In the genomic region with DNA sequence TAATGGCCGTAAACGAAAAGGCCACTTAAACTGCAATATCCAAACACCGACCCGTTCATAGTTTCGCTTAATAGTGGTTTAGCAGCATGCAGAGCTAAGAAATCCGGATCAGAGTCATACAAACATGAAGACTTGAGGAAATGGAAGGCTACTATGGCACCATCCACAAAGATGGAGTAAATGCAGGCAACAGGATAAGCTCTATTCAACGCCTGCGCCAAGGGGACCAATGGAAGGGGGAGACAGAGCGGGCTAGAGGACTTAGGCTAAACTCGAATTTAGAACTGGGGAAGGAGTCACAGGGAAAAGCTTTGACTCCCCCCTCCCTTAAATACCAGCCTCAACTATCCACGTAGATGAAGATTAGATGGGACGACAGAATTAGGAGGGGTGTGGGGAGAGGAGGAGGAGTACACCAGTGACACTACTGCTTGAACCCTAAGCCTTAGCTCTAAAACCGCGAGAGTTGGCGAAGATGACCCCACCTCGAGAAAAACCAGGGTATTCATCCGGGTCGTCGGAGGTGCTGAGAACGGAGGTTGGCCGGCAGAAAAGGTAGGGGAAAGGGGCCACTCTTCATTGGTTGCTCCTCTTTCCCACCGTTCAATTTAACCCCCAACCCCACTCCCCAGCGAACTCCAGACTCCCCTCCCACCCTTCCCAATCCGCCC, we compare ENCODE assay signal across 8 cellular contexts. TPM values are rescaled to one million over a fixed set of nuclear protein-coding genes. Genes with fewer than 3 reads are reported as not detected.
DNase-seq lines count a peak whose midpoint lies in the region; ATAC-seq and TF ChIP-seq lines count a peak whose summit lies in the region.

No MANE protein-coding gene starts in this region.

- H3K27me3 ChIP-seq in BLaER1 (peaks cover 5% of the 10 kb centered on the region; the same call in 1 of the 2 replicates), OCI-LY3 (ENCODE audit: low read depth, low read length) (no peaks in the 10 kb centered on the region), sigmoid colon (no peaks in the 10 kb centered on the region)

- CTCF ChIA-PET in HEK293 (lab: Yijun Ruan, JAX), result no interaction called here

- 1 to 2% methylated on average over 24 of the region's 24 CpGs for WGBS in sigmoid colon, 2 donors

- H3K4me2 ChIP-seq in BLaER1 (peak overlapping the region; percentile 75), OCI-LY3 (ENCODE audit: low read length) (peak overlapping the region; percentile 94)

- H3K36me3 ChIP-seq in BLaER1 (peaks cover 27% of the 10 kb centered on the region; the same call in 1 of the 2 replicates), HEK293 (ENCODE audit: control insufficient read depth in 2 of 2, insufficient read depth in 1 of 2, low read length in 2 of 2) (peaks cover 22 to 39% of the 10 kb centered on the region in 2 experiments), OCI-LY3 (replicated peaks; ENCODE audit: low read depth, low read length) (peaks cover 36% of the 10 kb centered on the region), sigmoid colon (peaks cover 0 to 16% (median 0%) of the 10 kb centered on the region in 4 donors)

- H3K27ac ChIP-seq in BLaER1 (peak overlapping the region; percentile 96), HEK293 (ENCODE audit: extremely low read depth, low read depth, low read length) (peak overlapping the region; percentile 85), OCI-LY3 (ENCODE audit: low read length) (peak overlapping the region; percentile 84), sigmoid colon (peak overlapping the region; percentile 89 to 92 (median 89))

- ATAC-seq in HG03521 (IDR thresholded peaks at IDR 0.05; ENCODE audit: unreplicated experiment) (no peak), GM18861 (IDR thresholded peaks at IDR 0.05; ENCODE audit: unreplicated experiment) (no peak)

- H3K9ac ChIP-seq in BLaER1, result peak overlapping the region; percentile 92
- H3K9ac ChIP-seq in OCI-LY3 (ENCODE audit: low read length), result peak overlapping the region; percentile 97

- peak; percentile 30 for DNase-seq in activated naive CD4-positive, alpha-beta T cell treated with anti-CD3 and anti-CD28 coated beads, Interleukin-2, amount 50 U/mL, for 16 hours
- DNase-seq in hepatic stellate cell (ENCODE audit: low spot score) (peak; percentile 33), sigmoid colon (peak; percentile 65)

- POLR2A ChIA-PET in HEK293 (lab: Yijun Ruan, JAX), result interaction anchor here (0.7 to 1.8 kb wide), 6 partner anchors 20 to 361 kb away, joined by 3 to 8 read pairs (median 6); partner anchors contain the start of genes PHF8, RIBC1 and SMC1A

- intact Hi-C loops in sigmoid colon (cut with DNase I), result loop anchor here (5.0 to 10.0 kb wide), 3 partner anchors 852 to 1482 kb away; partner anchors contain the start of genes APEX2 and GNL3L

- H3K4me1 ChIP-seq in BLaER1 (peaks cover 13% of the 10 kb centered on the region; the same call in 1 of the 2 replicates), HEK293 (ENCODE audit: control insufficient read depth, insufficient read depth, low read length) (no peaks in the 10 kb centered on the region), OCI-LY3 (ENCODE audit: low read length) (peaks cover 8% of the 10 kb centered on the region), sigmoid colon (peaks cover 0 to 22% (median 9%) of the 10 kb centered on the region in 4 donors)

- no peak for TF ChIP-seq EP300 in sigmoid colon (IDR thresholded peaks at IDR 0.05)

- H4K20me1 ChIP-seq in BLaER1 (peaks cover 51% of the 10 kb centered on the region), OCI-LY3 (ENCODE audit: insufficient read depth, low read length) (peaks cover 37% of the 10 kb centered on the region)

- H3K4me3 ChIP-seq in BLaER1 (peak overlapping the region; percentile 70), HEK293 (ENCODE audit: low read depth, low read length) (peak overlapping the region; percentile 87), OCI-LY3 (ENCODE audit: low read length) (peak overlapping the region; percentile 88), sigmoid colon (peak overlapping the region; percentile 48 to 65 (median 62))

- H2AFZ ChIP-seq in OCI-LY3 (ENCODE audit: low read depth, low read length), result no peak overlapping the region

- H3K9me3 ChIP-seq in BLaER1 (peaks cover 14% of the 10 kb centered on the region; the same call in 1 of the 2 replicates), HEK293 (ENCODE audit: control insufficient read depth, insufficient read depth, low read depth, low read length) (no peaks in the 10 kb centered on the region), OCI-LY3 (ENCODE audit: insufficient read depth, low read length) (no peaks in the 10 kb centered on the region), sigmoid colon (no peaks in the 10 kb centered on the region)

- TF ChIP-seq CTCF in HEK293 (tag by site-specific recombination; IDR thresholded peaks at IDR 0.05), result no peak
- no peak for TF ChIP-seq CTCF in OCI-LY3 (IDR thresholded peaks at IDR 0.05; ENCODE audit: low read depth, low read length)
- TF ChIP-seq CTCF in sigmoid colon (IDR thresholded peaks at IDR 0.05), result no peak

- H3K79me2 ChIP-seq in OCI-LY3 (ENCODE audit: low read length), result peaks cover 76% of the 10 kb centered on the region

- TF ChIP-seq POLR2A in sigmoid colon (IDR thresholded peaks at IDR 0.05), result no peak

TF ChIP-seq in HEK293, 187 proteins besides CTCF, POLR2A, EP300 and RAD21 (continues in another document):
- TF ChIP-seq, protein P1, sequence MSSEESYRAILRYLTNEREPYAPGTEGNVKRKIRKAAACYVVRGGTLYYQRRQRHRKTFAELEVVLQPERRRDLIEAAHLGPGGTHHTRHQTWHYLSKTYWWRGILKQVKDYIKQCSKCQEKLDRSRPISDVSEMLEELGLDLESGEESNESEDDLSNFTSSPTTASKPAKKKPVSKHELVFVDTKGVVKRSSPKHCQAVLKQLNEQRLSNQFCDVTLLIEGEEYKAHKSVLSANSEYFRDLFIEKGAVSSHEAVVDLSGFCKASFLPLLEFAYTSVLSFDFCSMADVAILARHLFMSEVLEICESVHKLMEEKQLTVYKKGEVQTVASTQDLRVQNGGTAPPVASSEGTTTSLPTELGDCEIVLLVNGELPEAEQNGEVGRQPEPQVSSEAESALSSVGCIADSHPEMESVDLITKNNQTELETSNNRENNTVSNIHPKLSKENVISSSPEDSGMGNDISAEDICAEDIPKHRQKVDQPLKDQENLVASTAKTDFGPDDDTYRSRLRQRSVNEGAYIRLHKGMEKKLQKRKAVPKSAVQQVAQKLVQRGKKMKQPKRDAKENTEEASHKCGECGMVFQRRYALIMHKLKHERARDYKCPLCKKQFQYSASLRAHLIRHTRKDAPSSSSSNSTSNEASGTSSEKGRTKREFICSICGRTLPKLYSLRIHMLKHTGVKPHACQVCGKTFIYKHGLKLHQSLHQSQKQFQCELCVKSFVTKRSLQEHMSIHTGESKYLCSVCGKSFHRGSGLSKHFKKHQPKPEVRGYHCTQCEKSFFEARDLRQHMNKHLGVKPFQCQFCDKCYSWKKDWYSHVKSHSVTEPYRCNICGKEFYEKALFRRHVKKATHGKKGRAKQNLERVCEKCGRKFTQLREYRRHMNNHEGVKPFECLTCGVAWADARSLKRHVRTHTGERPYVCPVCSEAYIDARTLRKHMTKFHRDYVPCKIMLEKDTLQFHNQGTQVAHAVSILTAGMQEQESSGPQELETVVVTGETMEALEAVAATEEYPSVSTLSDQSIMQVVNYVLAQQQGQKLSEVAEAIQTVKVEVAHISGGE (tag by site-specific recombination; conservative IDR thresholded peaks at IDR 0.05; ENCODE audit: low read depth), result 0 out of 2 replicates have a peak, but pooled peaks have one; percentile 27
- TF ChIP-seq ZNF585B (tag by site-specific recombination; IDR thresholded peaks at IDR 0.05), result no peak
- TF ChIP-seq, protein P2, sequence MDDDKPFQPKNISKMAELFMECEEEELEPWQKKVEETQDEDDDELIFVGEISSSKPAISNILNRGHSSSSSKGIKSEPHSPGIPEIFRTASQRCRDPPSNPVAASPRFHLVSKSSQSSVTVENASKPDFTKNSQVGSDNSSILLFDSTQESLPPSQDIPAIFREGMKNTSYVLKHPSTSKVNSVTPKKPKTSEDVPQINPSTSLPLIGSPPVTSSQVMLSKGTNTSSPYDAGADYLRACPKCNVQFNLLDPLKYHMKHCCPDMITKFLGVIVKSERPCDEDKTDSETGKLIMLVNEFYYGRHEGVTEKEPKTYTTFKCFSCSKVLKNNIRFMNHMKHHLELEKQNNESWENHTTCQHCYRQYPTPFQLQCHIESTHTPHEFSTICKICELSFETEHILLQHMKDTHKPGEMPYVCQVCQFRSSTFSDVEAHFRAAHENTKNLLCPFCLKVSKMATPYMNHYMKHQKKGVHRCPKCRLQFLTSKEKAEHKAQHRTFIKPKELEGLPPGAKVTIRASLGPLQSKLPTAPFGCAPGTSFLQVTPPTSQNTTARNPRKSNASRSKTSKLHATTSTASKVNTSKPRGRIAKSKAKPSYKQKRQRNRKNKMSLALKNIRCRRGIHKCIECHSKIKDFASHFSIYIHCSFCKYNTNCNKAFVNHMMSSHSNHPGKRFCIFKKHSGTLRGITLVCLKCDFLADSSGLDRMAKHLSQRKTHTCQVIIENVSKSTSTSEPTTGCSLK (tag by site-specific recombination; IDR thresholded peaks at IDR 0.05), result no peak
- TF ChIP-seq, protein P3, sequence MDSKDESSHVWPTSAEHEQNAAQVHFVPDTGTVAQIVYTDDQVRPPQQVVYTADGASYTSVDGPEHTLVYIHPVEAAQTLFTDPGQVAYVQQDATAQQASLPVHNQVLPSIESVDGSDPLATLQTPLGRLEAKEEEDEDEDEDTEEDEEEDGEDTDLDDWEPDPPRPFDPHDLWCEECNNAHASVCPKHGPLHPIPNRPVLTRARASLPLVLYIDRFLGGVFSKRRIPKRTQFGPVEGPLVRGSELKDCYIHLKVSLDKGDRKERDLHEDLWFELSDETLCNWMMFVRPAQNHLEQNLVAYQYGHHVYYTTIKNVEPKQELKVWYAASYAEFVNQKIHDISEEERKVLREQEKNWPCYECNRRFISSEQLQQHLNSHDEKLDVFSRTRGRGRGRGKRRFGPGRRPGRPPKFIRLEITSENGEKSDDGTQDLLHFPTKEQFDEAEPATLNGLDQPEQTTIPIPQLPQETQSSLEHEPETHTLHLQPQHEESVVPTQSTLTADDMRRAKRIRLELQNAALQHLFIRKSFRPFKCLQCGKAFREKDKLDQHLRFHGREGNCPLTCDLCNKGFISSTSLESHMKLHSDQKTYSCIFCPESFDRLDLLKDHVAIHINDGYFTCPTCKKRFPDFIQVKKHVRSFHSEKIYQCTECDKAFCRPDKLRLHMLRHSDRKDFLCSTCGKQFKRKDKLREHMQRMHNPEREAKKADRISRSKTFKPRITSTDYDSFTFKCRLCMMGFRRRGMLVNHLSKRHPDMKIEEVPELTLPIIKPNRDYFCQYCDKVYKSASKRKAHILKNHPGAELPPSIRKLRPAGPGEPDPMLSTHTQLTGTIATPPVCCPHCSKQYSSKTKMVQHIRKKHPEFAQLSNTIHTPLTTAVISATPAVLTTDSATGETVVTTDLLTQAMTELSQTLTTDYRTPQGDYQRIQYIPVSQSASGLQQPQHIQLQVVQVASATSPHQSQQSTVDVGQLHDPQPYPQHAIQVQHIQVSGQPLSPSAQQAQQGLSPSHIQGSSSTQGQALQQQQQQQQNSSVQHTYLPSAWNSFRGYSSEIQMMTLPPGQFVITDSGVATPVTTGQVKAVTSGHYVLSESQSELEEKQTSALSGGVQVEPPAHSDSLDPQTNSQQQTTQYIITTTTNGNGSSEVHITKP (tag by site-specific recombination; IDR thresholded peaks at IDR 0.05), result 0 out of 2 replicates have a peak, but pooled peaks have one; percentile 43

RNA-seq across cellular contexts. Expression of gene HUWE1, which starts 3.5 kb away (rescaled TPM):
- total RNA-seq in sigmoid colon, result 100 to 1,000 TPM in 1 of 4 donors, 10 to 100 TPM in 3; 75.3 to 103 (median 84.3) TPM
- 10 to 100 TPM; 12.3 to 54.4 (median 14.4) TPM for polyA plus RNA-seq in sigmoid colon
